ENCODE assay signal across 1 cellular context in the genomic region with DNA sequence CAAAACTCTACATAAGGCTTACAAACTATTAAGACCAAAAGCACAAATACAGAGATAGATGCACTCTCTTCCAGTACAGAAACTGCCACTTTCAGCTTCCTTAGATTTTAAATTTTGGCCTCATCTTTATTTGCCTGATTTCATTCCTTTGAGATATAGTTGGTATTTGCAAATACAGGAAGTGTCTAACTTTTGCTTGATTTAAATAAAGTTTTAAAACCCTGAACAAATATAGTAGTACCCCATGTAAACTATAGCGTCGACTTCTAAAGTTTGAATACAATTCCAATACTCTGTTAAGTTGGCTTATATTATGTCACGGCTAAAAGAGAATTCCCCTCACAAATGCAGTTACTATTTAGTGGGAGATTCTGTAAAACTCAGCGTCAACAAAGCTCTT.
TF ChIP-seq lines count a peak whose summit lies in the region.

No MANE protein-coding gene starts in this region.

TF ChIP-seq in WTC11, 78 proteins besides CTCF, POLR2A, EP300 and RAD21 (continued from another document):
- TF ChIP-seq FOXP1 (CRISPR knock-in tag; IDR thresholded peaks at IDR 0.05; ENCODE audit: borderline replicate concordance): no peak
- no peak for TF ChIP-seq NR1H2 (CRISPR knock-in tag; IDR thresholded peaks at IDR 0.05)
- TF ChIP-seq, protein P1, sequence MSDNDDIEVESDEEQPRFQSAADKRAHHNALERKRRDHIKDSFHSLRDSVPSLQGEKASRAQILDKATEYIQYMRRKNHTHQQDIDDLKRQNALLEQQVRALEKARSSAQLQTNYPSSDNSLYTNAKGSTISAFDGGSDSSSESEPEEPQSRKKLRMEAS (CRISPR knock-in tag; IDR thresholded peaks at IDR 0.05): no peak
